Comparison of ENCODE assay signal across 1 cellular context in genomic region chr11:8754241-8754640, GRCh38.
TF ChIP-seq lines count a peak whose summit lies in the region.

No MANE protein-coding gene starts in this region.

TF ChIP-seq in endothelial cell of umbilical vein, 7 proteins besides CTCF, POLR2A, EP300 and RAD21:
- TF ChIP-seq, protein P1, sequence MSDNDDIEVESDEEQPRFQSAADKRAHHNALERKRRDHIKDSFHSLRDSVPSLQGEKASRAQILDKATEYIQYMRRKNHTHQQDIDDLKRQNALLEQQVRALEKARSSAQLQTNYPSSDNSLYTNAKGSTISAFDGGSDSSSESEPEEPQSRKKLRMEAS (IDR thresholded peaks at IDR 0.05; ENCODE audit: insufficient read depth, insufficient read length), result no peak
- TF ChIP-seq FOS (IDR thresholded peaks at IDR 0.05; ENCODE audit: borderline replicate concordance, insufficient read depth, low read length), result no peak
- TF ChIP-seq GATA2 (IDR thresholded peaks at IDR 0.05; ENCODE audit: insufficient read depth, insufficient read length, low read depth, low read length), result no peak
- no peak for TF ChIP-seq MYC (IDR thresholded peaks at IDR 0.05; ENCODE audit: low read depth, low read length)
- no peak for TF ChIP-seq EZH2 (IDR thresholded peaks at IDR 0.05; ENCODE audit: borderline replicate concordance, low read depth, low read length, severe bottlenecking)
